8 cellular contexts compared by ENCODE assay signal in genomic region chr15:75024102-75024636, GRCh38. TPM values are rescaled to one million over a fixed set of nuclear protein-coding genes. Genes with fewer than 3 reads are reported as not detected.
DNase-seq lines count a peak whose midpoint lies in the region; ATAC-seq, FAIRE-seq and TF ChIP-seq lines count a peak whose summit lies in the region.

No MANE protein-coding gene starts in this region.

- H3K4me3 ChIP-seq in BLaER1 treated with 17β-estradiol and CSF1 and Interleukin-3, amounts not matched to agents 10 nM and 100 nM = peak overlapping the region; percentile 71 to 97 (median 79)
- peak overlapping the region; percentile 97 for H3K4me3 ChIP-seq in GM23248
- H3K4me3 ChIP-seq in H1 (ENCODE audit: extremely low read depth in 1 of 4, insufficient read depth in 2 of 4, low read depth in 3 of 4, low read length in 4 of 4) = peak overlapping the region; percentile 87 to 99 (median 90)
- peak overlapping the region; percentile 45 for H3K4me3 ChIP-seq in mucosa of descending colon

- H3F3A ChIP-seq in GM23248 (ENCODE audit: insufficient read depth) = no peaks in the 10 kb centered on the region

- no peak for TF ChIP-seq POLR2A in H1 (IDR thresholded peaks at IDR 0.05; ENCODE audit: control extremely low read depth in 1 of 2, low read depth in 2 of 2, low read length in 2 of 2)

- H3K9me2 ChIP-seq in GM23248 (ENCODE audit: insufficient read depth) = no peaks in the 10 kb centered on the region

- WGBS in GM23248 (ENCODE audit: low coverage in 1 of 2, low lambda C conversion rate in 2 of 2, missing lambda C conversion rate in 2 of 2), 2 experiments = 25% methylated on average over 5 of the region's 5 CpGs
- 71% methylated on average over 5 of the region's 5 CpGs; no CpG with 5 or more reads in 1 of the 2 experiments for WGBS in H1 (ENCODE audit: extremely low coverage in 1 of 2, insufficient coverage in 1 of 2, insufficient read length in 1 of 2, insufficient replicate concordance in 2 of 2, low coverage in 1 of 2, low lambda C conversion rate in 2 of 2, missing lambda C conversion rate in 1 of 2), 2 experiments

- 0 out of 2 replicates have a peak overlapping the region, but pooled peaks have one; percentile 40 for H2BK5ac ChIP-seq in H1 (ENCODE audit: low read depth, low read length)

- TF ChIP-seq CTCF in H1 (IDR thresholded peaks at IDR 0.05; ENCODE audit: control extremely low read depth in 1 of 3, insufficient read depth in 1 of 3, low read depth in 1 of 3, low read length in 3 of 3) = no peak
- TF ChIP-seq CTCF in mucosa of descending colon (IDR thresholded peaks at IDR 0.05) = no peak

- H2BK12ac ChIP-seq in H1 (ENCODE audit: low read depth, low read length) = no peak overlapping the region

- peak overlapping the region; percentile 73 to 98 (median 84) for H3K4me2 ChIP-seq in BLaER1 treated with 17β-estradiol and CSF1 and Interleukin-3, amounts not matched to agents 10 nM and 100 nM
- peak overlapping the region; percentile 99 for H3K4me2 ChIP-seq in GM23248 (ENCODE audit: unreplicated experiment)
- H3K4me2 ChIP-seq in H1 (ENCODE audit: insufficient read depth in 1 of 2, low read depth in 2 of 2, low read length in 2 of 2) = peak overlapping the region; percentile 82 to 84

- intact Hi-C loops in mucosa of descending colon (cut with DNase I, micrococcal nuclease) = no loop called here

- H3K23ac ChIP-seq in H1 (ENCODE audit: insufficient read length) = no peak overlapping the region

- peaks cover 63 to 82% (median 74%) of the 10 kb centered on the region in 10 experiments for H3K4me1 ChIP-seq in BLaER1 treated with 17β-estradiol and CSF1 and Interleukin-3, amounts not matched to agents 10 nM and 100 nM
- no peaks in the 10 kb centered on the region for H3K4me1 ChIP-seq in GM23248 (ENCODE audit: insufficient read depth)
- H3K4me1 ChIP-seq in H1 (replicated peaks in 1 of 4; ENCODE audit: control insufficient read depth in 3 of 4, insufficient read depth in 4 of 4, low read length in 3 of 4) = no peaks in the 10 kb centered on the region; a peak in 2 of 7 replicates
- peaks cover 13% of the 10 kb centered on the region for H3K4me1 ChIP-seq in mucosa of descending colon (ENCODE audit: low read depth)

- peaks cover 0 to 14% (median 0%) of the 10 kb centered on the region in 11 experiments; a peak in 1 of 22 replicates for H3K36me3 ChIP-seq in BLaER1 treated with 17β-estradiol and CSF1 and Interleukin-3, amounts not matched to agents 10 nM and 100 nM
- no peaks in the 10 kb centered on the region for H3K36me3 ChIP-seq in GM23248 (ENCODE audit: low read depth)
- 0 out of 8 replicates have a peak, but pooled peaks cover 0 to 2% (median 0%) of the 10 kb centered on the region in 4 experiments for H3K36me3 ChIP-seq in H1 (ENCODE audit: control insufficient read depth in 2 of 4, insufficient read depth in 4 of 4, low read length in 3 of 4)
- no peaks in the 10 kb centered on the region for H3K36me3 ChIP-seq in mucosa of descending colon (ENCODE audit: low read depth)

- no peaks in the 10 kb centered on the region for H4K20me1 ChIP-seq in BLaER1 treated with 17β-estradiol and CSF1 and Interleukin-3, amounts not matched to agents 10 nM and 100 nM
- H4K20me1 ChIP-seq in GM23248 (ENCODE audit: insufficient read depth) (no peaks in the 10 kb centered on the region), H1 (replicated peaks in 1 of 2; ENCODE audit: control insufficient read depth in 1 of 2, insufficient read depth in 2 of 2, low read length in 2 of 2) (peaks cover 0 to 2% of the 10 kb centered on the region in 2 experiments)

- H4K5ac ChIP-seq in H1 (ENCODE audit: insufficient read length, low read depth, low read length) = no peak overlapping the region

- H2AK5ac ChIP-seq in H1 (ENCODE audit: low read depth, low read length) = peak overlapping the region; percentile 17; the same call in 1 of the 2 replicates

- no peak overlapping the region for H2BK120ac ChIP-seq in H1 (replicated peaks; ENCODE audit: low read depth, low read length)

- no peak for FAIRE-seq in H1 (lab: Jason Lieb, UNC)

- TF ChIP-seq EP300 in H1 (IDR thresholded peaks at IDR 0.05; ENCODE audit: borderline replicate concordance in 1 of 2, low read depth in 2 of 2, low read length in 2 of 2) = no peak

- H4K8ac ChIP-seq in H1 (ENCODE audit: extremely low read depth, insufficient read depth, low read length) = peak overlapping the region; percentile 36; the same call in 1 of the 2 replicates

- 0 out of 2 replicates have a peak, but pooled peaks cover 3% of the 10 kb centered on the region for H3K23me2 ChIP-seq in H1 (ENCODE audit: low read depth, low read length)

- peak overlapping the region; percentile 41 for H4K91ac ChIP-seq in H1 (replicated peaks; ENCODE audit: insufficient read length, low read length)

- POLR2A ChIA-PET in H1 (lab: Charles Lee; ENCODE audit: partially characterized antibody) = interaction anchor here (0.6 to 1.9 kb wide), 10 partner anchors 10 to 284 kb away, joined by 3 to 10 read pairs (median 5); partner anchors contain the start of gene C15orf39

- H3K79me1 ChIP-seq in H1 (ENCODE audit: low read depth, low read length) = peaks cover 2% of the 10 kb centered on the region; the same call in 1 of the 2 replicates

- no peak overlapping the region for H3K4ac ChIP-seq in H1 (replicated peaks; ENCODE audit: insufficient read length, low read depth, low read length)

- H3K9ac ChIP-seq in BLaER1 treated with 17β-estradiol and CSF1 and Interleukin-3, amounts not matched to agents 10 nM and 100 nM = peak overlapping the region; percentile 92 to 100 (median 96)
- H3K9ac ChIP-seq in GM23248 = peak overlapping the region; percentile 99
- peak overlapping the region in 3 of 4 experiments; percentile 98 to 99 (median 99); a peak in 6 of 7 replicates for H3K9ac ChIP-seq in H1 (replicated peaks in 1 of 4; ENCODE audit: extremely low read depth in 1 of 4, low read depth in 3 of 4, low read length in 3 of 4)

- no peak for TF ChIP-seq RAD21 in H1 (IDR thresholded peaks at IDR 0.05 in 1 of 2, conservative IDR thresholded peaks at IDR 0.05 in 1 of 2; ENCODE audit: low read depth in 2 of 2, low read length in 2 of 2)

- H2AFZ ChIP-seq in GM23248 (peak overlapping the region; percentile 96), H1 (ENCODE audit: low read length) (no peak overlapping the region)

- H3K79me2 ChIP-seq in GM23248 (ENCODE audit: insufficient read depth) (peaks cover 24% of the 10 kb centered on the region), H1 (ENCODE audit: control insufficient read depth in 1 of 2, insufficient read depth in 2 of 2, low read length in 2 of 2) (peaks cover 0 to 14% of the 10 kb centered on the region in 2 experiments; a peak in 2 of 4 replicates)

- H3K14ac ChIP-seq in H1 (ENCODE audit: insufficient read length) = no peak overlapping the region

- in situ Hi-C loops in GM23248 (cut with MboI) = no loop called here

- no peak overlapping the region for H2BK20ac ChIP-seq in H1 (ENCODE audit: low read length)

- no peak overlapping the region for H3K56ac ChIP-seq in H1 (replicated peaks; ENCODE audit: insufficient read length, low read depth, low read length)

- ATAC-seq in mucosa of descending colon (peak; percentile 39), GM19397 (IDR thresholded peaks at IDR 0.05; ENCODE audit: unreplicated experiment) (no peak)

- no peak overlapping the region for H2BK15ac ChIP-seq in H1 (ENCODE audit: low read length)

- CTCF ChIA-PET in H1 (lab: Charles Lee; ENCODE audit: partially characterized antibody) = interaction anchor here (0.8 to 1.9 kb wide), 4 partner anchors 10 to 90 kb away, joined by 3 to 5 read pairs (median 4); no protein-coding TSS in a partner anchor

- H3K18ac ChIP-seq in H1 (ENCODE audit: extremely low read depth, low read length) = no peak overlapping the region

- peak overlapping the region; percentile 78 to 99 (median 97) for H3K27ac ChIP-seq in BLaER1 treated with 17β-estradiol and CSF1 and Interleukin-3, amounts not matched to agents 10 nM and 100 nM
- H3K27ac ChIP-seq in GM23248 (0 out of 2 replicates have a peak overlapping the region, but pooled peaks have one; percentile 47), H1 (ENCODE audit: low read depth, low read length) (peak overlapping the region; percentile 90; the same call in 1 of the 2 replicates)

- no peaks in the 10 kb centered on the region for H3K9me3 ChIP-seq in BLaER1 treated with 17β-estradiol and CSF1 and Interleukin-3, amounts not matched to agents 10 nM and 100 nM (replicated peaks in 1 of 11)
- H3K9me3 ChIP-seq in GM23248 (ENCODE audit: low read depth) (no peaks in the 10 kb centered on the region), H1 (ENCODE audit: insufficient read depth in 2 of 2, low read depth in 1 of 2, low read length in 1 of 2) (no peaks in the 10 kb centered on the region), mucosa of descending colon (no peaks in the 10 kb centered on the region)

- DNase-seq in GM23248 (peak; percentile 58), SIG-M5 treated with dmso at 0.1 percent for 504 hours (lab: John Stamatoyannopoulos, UW; ENCODE audit: unreplicated experiment) (peak; percentile 90), H1 (ENCODE audit: low read depth in 1 of 2, low spot score in 2 of 2) (no peak), mucosa of descending colon (peak in 1 of 3 donors; percentile 46), T1000 (lab: John Stamatoyannopoulos, UW) (no peak), DMS114 treated with DMSO at 0.1 percent for 48 hours (lab: John Stamatoyannopoulos, UW; ENCODE audit: unreplicated experiment) (no peak)

- no peaks in the 10 kb centered on the region for H3K27me3 ChIP-seq in BLaER1 treated with 17β-estradiol and CSF1 and Interleukin-3, amounts not matched to agents 10 nM and 100 nM
- no peaks in the 10 kb centered on the region for H3K27me3 ChIP-seq in GM23248 (replicated peaks; ENCODE audit: insufficient read depth)
- no peaks in the 10 kb centered on the region for H3K27me3 ChIP-seq in H1 (replicated peaks in 1 of 4; ENCODE audit: control insufficient read depth in 3 of 4, extremely low read depth in 1 of 4, insufficient read depth in 3 of 4, low read length in 3 of 4)

RNA-seq across cellular contexts. Expression of gene PPCDC, which starts 0.8 kb away (rescaled TPM):
- 11.3 and 20.0 TPM in 2 replicates for total RNA-seq in GM23248 (2014; rRNA removed; shearing (Covaris generic))
- 9.0 and 11.0 TPM in 2 replicates for polyA plus RNA-seq in GM23248 (2016; fragmentation: Nextera tagmentation; extraction: Ambion mirVana)
- total RNA-seq in H1 (2021; fragmentation: NEBNext Ultra II Directional; extraction: Animal tissue kit (Norgen Biotek cat#: 25700)) = 11.3 and 14.7 TPM in 2 replicates
- 29.7 and 46.7 TPM in 2 replicates for polyA plus RNA-seq in H1 (2011; rRNA removed)
- polyA plus RNA-seq in H1 (2011; cell fraction: cytosol; rRNA removed) = 40.7 TPM
- 38.6 TPM for polyA plus RNA-seq in H1 (2011; cell fraction: nucleus; rRNA removed)
- polyA plus RNA-seq in H1 (2012, experiment 1 of 2) = 11.5 to 22.8 TPM (median 19.2 TPM) in 4 replicates
- 20.5 TPM for polyA plus RNA-seq in H1 (2012, experiment 2 of 2)
- polyA plus RNA-seq in H1 (2013, experiment 1 of 2) = 13.7 TPM
- 12.7 TPM for polyA plus RNA-seq in H1 (2013, experiment 2 of 2)
- 17.0 and 18.1 TPM in 2 replicates for polyA minus RNA-seq in H1 (2011; rRNA and poly(A)+ RNA removed)
- 10.7 TPM for polyA minus RNA-seq in H1 (2011; cell fraction: cytosol; rRNA and poly(A)+ RNA removed)
- polyA minus RNA-seq in H1 (2011; cell fraction: nucleus; rRNA and poly(A)+ RNA removed) = 18.8 TPM
- total RNA-seq in mucosa of descending colon = 10 to 100 TPM; 12.4 to 18.9 (median 18.2) TPM

RNA-seq across cellular contexts. Expression of gene SCAMP5, which starts 28.8 kb away (rescaled TPM):
- 1.0 and 4.0 TPM in 2 replicates for total RNA-seq in GM23248 (2014; rRNA removed; shearing (Covaris generic))
- 0.23 TPM in 1 of 2 replicates, not detected in the other for polyA plus RNA-seq in GM23248 (2016; fragmentation: Nextera tagmentation; extraction: Ambion mirVana)
- 51.8 and 55.4 TPM in 2 replicates for total RNA-seq in H1 (2021; fragmentation: NEBNext Ultra II Directional; extraction: Animal tissue kit (Norgen Biotek cat#: 25700))
- 94.7 and 96.4 TPM in 2 replicates for polyA plus RNA-seq in H1 (2011; rRNA removed)
- polyA plus RNA-seq in H1 (2011; cell fraction: cytosol; rRNA removed) = 67.2 TPM
- 80.9 TPM for polyA plus RNA-seq in H1 (2011; cell fraction: nucleus; rRNA removed)
- polyA plus RNA-seq in H1 (2012, experiment 1 of 2) = 45.3 to 68.0 TPM (median 54.9 TPM) in 4 replicates
- polyA plus RNA-seq in H1 (2012, experiment 2 of 2) = 63.6 TPM
- 44.6 TPM for polyA plus RNA-seq in H1 (2013, experiment 1 of 2)
- 46.5 TPM for polyA plus RNA-seq in H1 (2013, experiment 2 of 2)
- 90.2 and 116 TPM in 2 replicates for polyA minus RNA-seq in H1 (2011; rRNA and poly(A)+ RNA removed)
- 36.7 TPM for polyA minus RNA-seq in H1 (2011; cell fraction: cytosol; rRNA and poly(A)+ RNA removed)
- 38.4 TPM for polyA minus RNA-seq in H1 (2011; cell fraction: nucleus; rRNA and poly(A)+ RNA removed)
- total RNA-seq in mucosa of descending colon = 10 to 100 TPM in 1 of 3 donors, 1 to 10 TPM in 2; 7.3 to 10.8 (median 7.4) TPM

Comparison
In these comparisons a context has a peak if more than half of its experiments do, and no peak if none do; other contexts are left out.
1. H3K27ac ChIP-seq: peak in every context shown above with its lines; median percentile 97 in BLaER1 treated with 17β-estradiol and CSF1 and Interleukin-3, amounts not matched to agents 10 nM and 100 nM; 90 in H1; 47 in GM23248.
2. H3K4me3 ChIP-seq: peak in every context shown above with its lines; median percentile 97 in GM23248; 90 in H1; 79 in BLaER1 treated with 17β-estradiol and CSF1 and Interleukin-3, amounts not matched to agents 10 nM and 100 nM; 45 in mucosa of descending colon.
3. DNase-seq: peak in GM23248 (single experiment) and SIG-M5 treated with dmso at 0.1 percent for 504 hours (single experiment); none in H1 (0 of 2), T1000 (single experiment) and DMS114 treated with DMSO at 0.1 percent for 48 hours (single experiment).
4. Peak in every context shown above with its lines, with median percentiles within 50 percentile points of each other: H3K4me2 ChIP-seq and H3K9ac ChIP-seq.